Comparison of ENCODE assay signal across 8 cellular contexts in the genomic region with DNA sequence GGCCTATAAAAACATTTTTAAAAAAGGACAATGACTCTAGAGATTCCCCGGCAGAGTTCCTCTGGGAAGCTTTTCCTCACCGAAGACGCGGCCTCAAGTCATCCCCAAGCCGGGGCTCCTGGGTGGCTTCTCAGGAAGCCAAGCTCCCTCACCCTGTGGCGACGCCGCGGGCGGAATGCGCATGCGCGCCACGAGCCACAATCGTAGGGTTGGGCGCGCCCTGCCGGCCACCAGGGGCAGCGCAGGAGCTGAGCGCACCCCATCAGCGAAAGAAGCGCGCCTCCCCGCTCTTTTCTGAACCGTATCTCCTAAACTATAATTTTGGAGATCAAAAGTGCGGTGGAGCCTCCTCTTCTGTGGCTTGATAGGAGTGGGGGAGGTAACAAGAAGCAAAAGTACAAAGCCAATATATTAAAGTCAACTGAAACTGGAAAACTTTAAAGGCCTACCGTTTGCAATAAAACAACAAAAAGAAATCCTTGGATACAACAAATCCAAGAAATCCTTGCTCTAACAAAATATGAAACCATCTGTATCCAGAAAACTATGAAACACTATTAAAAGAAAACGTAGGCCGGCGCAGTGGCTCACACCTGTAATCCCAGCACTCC. TPM values are rescaled to one million over a fixed set of nuclear protein-coding genes. Genes with fewer than 3 reads are reported as not detected.
DNase-seq lines count a peak whose midpoint lies in the region; ATAC-seq and TF ChIP-seq lines count a peak whose summit lies in the region.

No MANE protein-coding gene starts in this region.

- no peak overlapping the region for H3K4me3 ChIP-seq in Peyer's patch
- peak overlapping the region; percentile 51 for H3K4me3 ChIP-seq in left ventricle myocardium inferior
- no peak overlapping the region for H3K4me3 ChIP-seq in sigmoid colon

- TF ChIP-seq EP300 in sigmoid colon (IDR thresholded peaks at IDR 0.05): no peak

- WGBS in sigmoid colon, 2 donors: 7 to 16% methylated on average over 30 of the region's 30 CpGs

- no peaks in the 10 kb centered on the region for H3K36me3 ChIP-seq in Peyer's patch
- H3K36me3 ChIP-seq in left ventricle myocardium inferior: no peaks in the 10 kb centered on the region
- no peaks in the 10 kb centered on the region for H3K36me3 ChIP-seq in sigmoid colon

- intact Hi-C loops in left ventricle myocardium inferior (cut with micrococcal nuclease): no loop called here
- intact Hi-C loops in sigmoid colon (cut with DNase I): loop anchor here (2.0 to 10.0 kb wide), 4 partner anchors 18 to 220 kb away; a partner anchor contains a TSS

- no peaks in the 10 kb centered on the region for H3K9me3 Mint-ChIP-seq in activated naive CD4-positive, alpha-beta T cell treated with anti-CD3 and anti-CD28 coated beads, Interleukin-2, amount 50 U/mL, for 24 hours

- H3K27me3 ChIP-seq in Peyer's patch (no peaks in the 10 kb centered on the region), left ventricle myocardium inferior (ENCODE audit: low read depth) (peaks cover 29% of the 10 kb centered on the region), sigmoid colon (no peaks in the 10 kb centered on the region)

- TF ChIP-seq POLR2A in Peyer's patch (IDR thresholded peaks at IDR 0.05) (no peak), sigmoid colon (IDR thresholded peaks at IDR 0.05) (no peak)

- peak; percentile 47 for DNase-seq in Ammon's horn (ENCODE audit: low spot score)
- peak; percentile 72 to 93 (median 76) for DNase-seq in Peyer's patch
- peak; percentile 83 for DNase-seq in left ventricle myocardium inferior
- DNase-seq in sigmoid colon: peak; percentile 92
- DNase-seq in NCI-H2171 treated with DMSO at 0.1 percent for 48 hours (lab: John Stamatoyannopoulos, UW): no peak

- TF ChIP-seq CTCF in Peyer's patch (IDR thresholded peaks at IDR 0.05) (peak; percentile 53 to 80 (median 65)), left ventricle myocardium inferior (IDR thresholded peaks at IDR 0.05; ENCODE audit: borderline replicate concordance) (peak; percentile 90), sigmoid colon (IDR thresholded peaks at IDR 0.05) (peak; percentile 79 to 92 (median 87))

- peak overlapping the region; percentile 12 for H3K27ac Mint-ChIP-seq in activated naive CD4-positive, alpha-beta T cell treated with anti-CD3 and anti-CD28 coated beads, Interleukin-2, amount 50 U/mL, for 24 hours

- peak overlapping the region; percentile 64 for H3K4me3 Mint-ChIP-seq in activated naive CD4-positive, alpha-beta T cell treated with anti-CD3 and anti-CD28 coated beads, Interleukin-2, amount 50 U/mL, for 24 hours

- H3K4me1 Mint-ChIP-seq in activated naive CD4-positive, alpha-beta T cell treated with anti-CD3 and anti-CD28 coated beads, Interleukin-2, amount 50 U/mL, for 24 hours: peaks cover 19% of the 10 kb centered on the region

- H3K4me1 ChIP-seq in Peyer's patch: no peaks in the 10 kb centered on the region
- peaks cover 26% of the 10 kb centered on the region for H3K4me1 ChIP-seq in left ventricle myocardium inferior
- H3K4me1 ChIP-seq in sigmoid colon: peaks cover 0 to 17% (median 13%) of the 10 kb centered on the region in 4 donors

- H3K36me3 Mint-ChIP-seq in activated naive CD4-positive, alpha-beta T cell treated with anti-CD3 and anti-CD28 coated beads, Interleukin-2, amount 50 U/mL, for 24 hours: no peaks in the 10 kb centered on the region

- H3K9me3 ChIP-seq in Peyer's patch: peaks cover 0 to 10% (median 2%) of the 10 kb centered on the region in 4 donors
- H3K9me3 ChIP-seq in left ventricle myocardium inferior (replicated peaks): no peaks in the 10 kb centered on the region
- no peaks in the 10 kb centered on the region for H3K9me3 ChIP-seq in sigmoid colon

- H3K27me3 Mint-ChIP-seq in activated naive CD4-positive, alpha-beta T cell treated with anti-CD3 and anti-CD28 coated beads, Interleukin-2, amount 50 U/mL, for 24 hours: no peaks in the 10 kb centered on the region

- ATAC-seq in GM19467 (IDR thresholded peaks at IDR 0.05; ENCODE audit: unreplicated experiment) (no peak), GM19328 (IDR thresholded peaks at IDR 0.05; ENCODE audit: unreplicated experiment) (no peak)

- no peak overlapping the region for H3K27ac ChIP-seq in Peyer's patch
- peak overlapping the region; percentile 54 for H3K27ac ChIP-seq in left ventricle myocardium inferior (replicated peaks)
- H3K27ac ChIP-seq in sigmoid colon: peak overlapping the region in 3 of 4 donors; percentile 5 to 57 (median 42)

RNA-seq across cellular contexts. Expression of a gene that starts 17.4 kb away (rescaled TPM):
- total RNA-seq in Peyer's patch: 100 to 1,000 TPM in 1 of 4 donors, 10 to 100 TPM in 3; 80.6 to 125 (median 94.7) TPM
- 14.4 TPM for total RNA-seq in left ventricle myocardium inferior
- 10 to 100 TPM; 21.4 to 52.3 (median 30.2) TPM for total RNA-seq in sigmoid colon
- polyA plus RNA-seq in sigmoid colon: 10 to 100 TPM; 18.0 to 38.9 (median 20.3) TPM

RNA-seq across cellular contexts. Expression of a gene that starts 51.3 kb away (rescaled TPM):
- total RNA-seq in Peyer's patch (10 to 100 TPM in 2 of 4 donors, 1 to 10 TPM in 2; 6.3 to 19.0 (median 12.5) TPM), left ventricle myocardium inferior (12.9 TPM), sigmoid colon (10 to 100 TPM in 1 of 4 donors, 1 to 10 TPM in 3; 6.2 to 15.5 (median 8.3) TPM)
- polyA plus RNA-seq in sigmoid colon: 1 to 10 TPM in 2 of 3 donors, under 1 TPM in 1; 0.92 to 4.5 (median 1.2) TPM

Comparison
In these comparisons a context has a peak if more than half of its experiments do, and no peak if none do; other contexts are left out.
1. H3K27ac ChIP-seq: peak in left ventricle myocardium inferior (single experiment) and sigmoid colon (3 of 4); none in Peyer's patch (0 of 4).
2. Peak in every context shown above with its lines, with median percentiles within 50 percentile points of each other: CTCF ChIP-seq.